In the genomic region with DNA sequence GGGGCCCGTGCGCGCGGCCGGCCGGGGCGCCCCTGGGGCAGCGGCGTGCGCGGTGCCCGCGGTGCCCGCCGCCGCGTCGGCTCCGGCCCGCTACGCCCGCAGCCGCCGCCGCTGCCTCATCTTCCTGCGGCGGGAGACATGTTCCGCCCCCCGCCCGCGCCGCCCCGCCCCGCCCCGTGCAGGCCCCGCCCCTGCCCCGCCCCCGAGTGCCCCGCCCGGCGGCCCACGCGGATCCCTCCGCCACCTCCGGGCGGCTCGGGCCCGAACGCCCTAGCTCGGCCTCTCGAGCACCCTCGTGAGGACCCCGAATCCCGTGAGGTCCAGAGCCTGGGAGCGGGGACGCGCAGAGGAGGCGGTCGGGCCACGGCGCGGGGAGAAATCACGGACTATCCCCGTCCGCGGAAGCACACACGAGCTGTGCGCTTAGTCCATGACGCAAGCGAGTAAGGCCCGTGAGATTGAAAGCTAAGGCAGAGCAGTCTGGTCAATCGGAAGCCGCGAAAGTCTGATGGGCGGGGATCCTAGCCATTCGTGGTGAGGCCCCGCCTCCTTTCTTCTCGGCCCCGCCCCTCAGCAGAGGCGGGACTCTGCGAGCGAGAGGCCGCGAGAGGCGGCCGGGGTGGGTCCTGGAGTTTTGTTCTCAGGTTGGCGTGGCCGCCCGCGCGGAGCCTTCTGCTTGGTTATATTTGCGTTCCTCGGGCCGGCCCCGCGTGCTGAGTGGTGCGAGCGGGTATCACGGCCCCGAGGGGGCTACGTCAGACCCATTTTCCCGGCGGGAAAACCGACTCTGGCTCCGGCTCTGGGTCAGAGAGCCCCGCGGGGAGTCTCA, we compare ENCODE assay signal across 1 cellular context.
TF ChIP-seq lines count a peak whose summit lies in the region.

TSS of gene TCF3 (minus strand) at position 145 of the 829 bp plus-strand sequence. CDS start 2,367 bp downstream, outside the sequence.

TF ChIP-seq in HEK293, 187 proteins besides CTCF, POLR2A, EP300 and RAD21 (continued from another document and continues in another):
- TF ChIP-seq ZBTB44 (tag by site-specific recombination; IDR thresholded peaks at IDR 0.05) (peak; percentile 9; the same call in 1 of the 2 replicates), ZNF777 (tag by site-specific recombination; IDR thresholded peaks at IDR 0.05; ENCODE audit: borderline replicate concordance) (no peak), ZNF473 (tag by site-specific recombination; IDR thresholded peaks at IDR 0.05) (no peak), ZNF701 (tag by site-specific recombination; IDR thresholded peaks at IDR 0.05) (no peak), OSR2 (tag by site-specific recombination; IDR thresholded peaks at IDR 0.05) (no peak; the same call in 1 of the 2 replicates), ZEB2 (tag by site-specific recombination; IDR thresholded peaks at IDR 0.05) (peak; percentile 91), ZNF248 (tag by site-specific recombination; IDR thresholded peaks at IDR 0.05) (no peak), ZNF341 (tag by site-specific recombination; IDR thresholded peaks at IDR 0.05; ENCODE audit: low read depth) (no peak), ZNF155 (tag by site-specific recombination; IDR thresholded peaks at IDR 0.05) (no peak), ZNF830 (tag by site-specific recombination; IDR thresholded peaks at IDR 0.05; ENCODE audit: low read depth) (no peak), ZNF837 (tag by site-specific recombination; IDR thresholded peaks at IDR 0.05) (no peak), ZNF169 (tag by site-specific recombination; IDR thresholded peaks at IDR 0.05) (peak; percentile 88; the same call in 1 of the 2 replicates), ZBTB48 (tag by site-specific recombination; IDR thresholded peaks at IDR 0.05) (no peak), ZBTB7A (tag by site-specific recombination; IDR thresholded peaks at IDR 0.05; ENCODE audit: low read depth) (peak; percentile 92), ZNF549 (tag by site-specific recombination; IDR thresholded peaks at IDR 0.05) (no peak), TRIM28 (IDR thresholded peaks at IDR 0.05; ENCODE audit: borderline replicate concordance, low read length) (no peak), ZSCAN30 (tag by site-specific recombination; IDR thresholded peaks at IDR 0.05) (peak; percentile 83), ZNF121 (tag by site-specific recombination; IDR thresholded peaks at IDR 0.05) (peak; percentile 67; the same call in 1 of the 2 replicates), ZNF221 (tag by site-specific recombination; IDR thresholded peaks at IDR 0.05; ENCODE audit: borderline replicate concordance) (no peak), ZFP37 (tag by site-specific recombination; IDR thresholded peaks at IDR 0.05) (peak; percentile 63; the same call in 1 of the 2 replicates), ZNF404 (tag by site-specific recombination; IDR thresholded peaks at IDR 0.05) (no peak), PRDM1 (tag by site-specific recombination; IDR thresholded peaks at IDR 0.05) (no peak), ZNF426 (tag by site-specific recombination; IDR thresholded peaks at IDR 0.05) (no peak), ZNF292 (tag by site-specific recombination; IDR thresholded peaks at IDR 0.05; ENCODE audit: borderline replicate concordance, low read depth) (no peak), ZNF112 (tag by site-specific recombination; IDR thresholded peaks at IDR 0.05) (no peak), SALL2 (tag by site-specific recombination; IDR thresholded peaks at IDR 0.05; ENCODE audit: borderline replicate concordance) (peak; percentile 99), TSHZ1 (tag by site-specific recombination; IDR thresholded peaks at IDR 0.05; ENCODE audit: borderline replicate concordance) (peak; percentile 68), ZNF513 (tag by site-specific recombination; IDR thresholded peaks at IDR 0.05) (peak; percentile 47; the same call in 1 of the 2 replicates), ZNF391 (tag by site-specific recombination; IDR thresholded peaks at IDR 0.05; ENCODE audit: borderline replicate concordance, low read depth) (peak; percentile 98), KLF16 (tag by site-specific recombination; IDR thresholded peaks at IDR 0.05) (peak; percentile 100)
- TF ChIP-seq, protein P1, sequence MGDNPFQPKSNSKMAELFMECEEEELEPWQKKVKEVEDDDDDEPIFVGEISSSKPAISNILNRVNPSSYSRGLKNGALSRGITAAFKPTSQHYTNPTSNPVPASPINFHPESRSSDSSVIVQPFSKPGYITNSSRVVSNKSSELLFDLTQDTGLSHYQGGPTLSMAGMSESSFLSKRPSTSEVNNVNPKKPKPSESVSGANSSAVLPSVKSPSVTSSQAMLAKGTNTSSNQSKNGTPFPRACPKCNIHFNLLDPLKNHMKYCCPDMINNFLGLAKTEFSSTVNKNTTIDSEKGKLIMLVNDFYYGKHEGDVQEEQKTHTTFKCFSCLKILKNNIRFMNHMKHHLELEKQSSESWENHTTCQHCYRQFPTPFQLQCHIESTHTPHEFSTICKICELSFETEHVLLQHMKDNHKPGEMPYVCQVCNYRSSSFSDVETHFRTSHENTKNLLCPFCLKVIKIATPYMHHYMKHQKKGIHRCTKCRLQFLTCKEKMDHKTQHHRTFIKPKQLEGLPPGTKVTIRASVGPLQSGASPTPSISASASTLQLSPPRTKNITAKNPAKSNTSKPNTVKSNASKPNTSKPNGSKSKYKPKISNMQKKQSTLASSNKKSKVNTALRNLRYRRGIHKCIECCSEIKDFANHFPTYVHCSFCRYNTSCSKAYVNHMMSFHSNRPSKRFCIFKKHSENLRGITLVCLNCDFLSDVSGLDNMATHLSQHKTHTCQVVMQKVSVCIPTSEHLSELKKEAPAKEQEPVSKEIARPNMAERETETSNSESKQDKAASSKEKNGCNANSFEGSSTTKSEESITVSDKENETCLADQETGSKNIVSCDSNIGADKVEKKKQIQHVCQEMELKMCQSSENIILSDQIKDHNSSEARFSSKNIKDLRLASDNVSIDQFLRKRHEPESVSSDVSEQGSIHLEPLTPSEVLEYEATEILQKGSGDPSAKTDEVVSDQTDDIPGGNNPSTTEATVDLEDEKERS (tag by site-specific recombination; IDR thresholded peaks at IDR 0.05): peak; percentile 17; the same call in 1 of the 2 replicates
- TF ChIP-seq, protein P2, sequence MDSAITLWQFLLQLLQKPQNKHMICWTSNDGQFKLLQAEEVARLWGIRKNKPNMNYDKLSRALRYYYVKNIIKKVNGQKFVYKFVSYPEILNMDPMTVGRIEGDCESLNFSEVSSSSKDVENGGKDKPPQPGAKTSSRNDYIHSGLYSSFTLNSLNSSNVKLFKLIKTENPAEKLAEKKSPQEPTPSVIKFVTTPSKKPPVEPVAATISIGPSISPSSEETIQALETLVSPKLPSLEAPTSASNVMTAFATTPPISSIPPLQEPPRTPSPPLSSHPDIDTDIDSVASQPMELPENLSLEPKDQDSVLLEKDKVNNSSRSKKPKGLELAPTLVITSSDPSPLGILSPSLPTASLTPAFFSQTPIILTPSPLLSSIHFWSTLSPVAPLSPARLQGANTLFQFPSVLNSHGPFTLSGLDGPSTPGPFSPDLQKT (IDR thresholded peaks at IDR 0.05; ENCODE audit: borderline replicate concordance, low read depth, low read length): no peak
- TF ChIP-seq, protein P3, sequence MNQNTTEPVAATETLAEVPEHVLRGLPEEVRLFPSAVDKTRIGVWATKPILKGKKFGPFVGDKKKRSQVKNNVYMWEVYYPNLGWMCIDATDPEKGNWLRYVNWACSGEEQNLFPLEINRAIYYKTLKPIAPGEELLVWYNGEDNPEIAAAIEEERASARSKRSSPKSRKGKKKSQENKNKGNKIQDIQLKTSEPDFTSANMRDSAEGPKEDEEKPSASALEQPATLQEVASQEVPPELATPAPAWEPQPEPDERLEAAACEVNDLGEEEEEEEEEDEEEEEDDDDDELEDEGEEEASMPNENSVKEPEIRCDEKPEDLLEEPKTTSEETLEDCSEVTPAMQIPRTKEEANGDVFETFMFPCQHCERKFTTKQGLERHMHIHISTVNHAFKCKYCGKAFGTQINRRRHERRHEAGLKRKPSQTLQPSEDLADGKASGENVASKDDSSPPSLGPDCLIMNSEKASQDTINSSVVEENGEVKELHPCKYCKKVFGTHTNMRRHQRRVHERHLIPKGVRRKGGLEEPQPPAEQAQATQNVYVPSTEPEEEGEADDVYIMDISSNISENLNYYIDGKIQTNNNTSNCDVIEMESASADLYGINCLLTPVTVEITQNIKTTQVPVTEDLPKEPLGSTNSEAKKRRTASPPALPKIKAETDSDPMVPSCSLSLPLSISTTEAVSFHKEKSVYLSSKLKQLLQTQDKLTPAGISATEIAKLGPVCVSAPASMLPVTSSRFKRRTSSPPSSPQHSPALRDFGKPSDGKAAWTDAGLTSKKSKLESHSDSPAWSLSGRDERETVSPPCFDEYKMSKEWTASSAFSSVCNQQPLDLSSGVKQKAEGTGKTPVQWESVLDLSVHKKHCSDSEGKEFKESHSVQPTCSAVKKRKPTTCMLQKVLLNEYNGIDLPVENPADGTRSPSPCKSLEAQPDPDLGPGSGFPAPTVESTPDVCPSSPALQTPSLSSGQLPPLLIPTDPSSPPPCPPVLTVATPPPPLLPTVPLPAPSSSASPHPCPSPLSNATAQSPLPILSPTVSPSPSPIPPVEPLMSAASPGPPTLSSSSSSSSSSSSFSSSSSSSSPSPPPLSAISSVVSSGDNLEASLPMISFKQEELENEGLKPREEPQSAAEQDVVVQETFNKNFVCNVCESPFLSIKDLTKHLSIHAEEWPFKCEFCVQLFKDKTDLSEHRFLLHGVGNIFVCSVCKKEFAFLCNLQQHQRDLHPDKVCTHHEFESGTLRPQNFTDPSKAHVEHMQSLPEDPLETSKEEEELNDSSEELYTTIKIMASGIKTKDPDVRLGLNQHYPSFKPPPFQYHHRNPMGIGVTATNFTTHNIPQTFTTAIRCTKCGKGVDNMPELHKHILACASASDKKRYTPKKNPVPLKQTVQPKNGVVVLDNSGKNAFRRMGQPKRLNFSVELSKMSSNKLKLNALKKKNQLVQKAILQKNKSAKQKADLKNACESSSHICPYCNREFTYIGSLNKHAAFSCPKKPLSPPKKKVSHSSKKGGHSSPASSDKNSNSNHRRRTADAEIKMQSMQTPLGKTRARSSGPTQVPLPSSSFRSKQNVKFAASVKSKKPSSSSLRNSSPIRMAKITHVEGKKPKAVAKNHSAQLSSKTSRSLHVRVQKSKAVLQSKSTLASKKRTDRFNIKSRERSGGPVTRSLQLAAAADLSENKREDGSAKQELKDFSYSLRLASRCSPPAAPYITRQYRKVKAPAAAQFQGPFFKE (tag by site-specific recombination; IDR thresholded peaks at IDR 0.05; ENCODE audit: borderline replicate concordance): no peak
- TF ChIP-seq, protein P4, sequence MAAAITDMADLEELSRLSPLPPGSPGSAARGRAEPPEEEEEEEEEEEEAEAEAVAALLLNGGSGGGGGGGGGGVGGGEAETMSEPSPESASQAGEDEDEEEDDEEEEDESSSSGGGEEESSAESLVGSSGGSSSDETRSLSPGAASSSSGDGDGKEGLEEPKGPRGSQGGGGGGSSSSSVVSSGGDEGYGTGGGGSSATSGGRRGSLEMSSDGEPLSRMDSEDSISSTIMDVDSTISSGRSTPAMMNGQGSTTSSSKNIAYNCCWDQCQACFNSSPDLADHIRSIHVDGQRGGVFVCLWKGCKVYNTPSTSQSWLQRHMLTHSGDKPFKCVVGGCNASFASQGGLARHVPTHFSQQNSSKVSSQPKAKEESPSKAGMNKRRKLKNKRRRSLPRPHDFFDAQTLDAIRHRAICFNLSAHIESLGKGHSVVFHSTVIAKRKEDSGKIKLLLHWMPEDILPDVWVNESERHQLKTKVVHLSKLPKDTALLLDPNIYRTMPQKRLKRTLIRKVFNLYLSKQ (tag by site-specific recombination; IDR thresholded peaks at IDR 0.05; ENCODE audit: borderline replicate concordance): 0 out of 2 replicates have a peak, but pooled peaks have one; percentile 14
